13 cellular contexts compared by ENCODE assay signal in genomic region chr13:65913173-65913572, GRCh38.
DNase-seq lines count a peak whose midpoint lies in the region; ATAC-seq, FAIRE-seq and TF ChIP-seq lines count a peak whose summit lies in the region.
"Had no signal": no experiment of that assay in that cellular context is flagged by ENCODE, and none has a peak within 500 bp of the region (broad histone marks: within the 10 kb centered on the region; RNA-seq: fewer than 3 reads in every experiment).

No MANE protein-coding gene starts in this region.

- TF ChIP-seq POLR2A in testis (IDR thresholded peaks at IDR 0.05) = no peak

- no peak for FAIRE-seq in small intestine (lab: Jason Lieb, UNC)

- no peaks in the 10 kb centered on the region for H3K36me3 ChIP-seq in ascending aorta
- no peaks in the 10 kb centered on the region for H3K36me3 ChIP-seq in smooth muscle cell (ENCODE audit: low read depth)
- H3K36me3 ChIP-seq in testis (ENCODE audit: low read depth, missing control alignments) = no peaks in the 10 kb centered on the region
- H3K36me3 ChIP-seq in small intestine (ENCODE audit: control insufficient read depth in 2 of 2, insufficient read depth in 2 of 2, low read length in 2 of 2) = no peaks in the 10 kb centered on the region
- H3K36me3 ChIP-seq: adrenal gland, prostate gland had no signal

- H3F3A ChIP-seq in smooth muscle cell (ENCODE audit: low read depth) = peaks cover 5% of the 10 kb centered on the region

- no peak overlapping the region for H2AFZ ChIP-seq in smooth muscle cell (ENCODE audit: low read depth)

- TF ChIP-seq CTCF in ascending aorta (IDR thresholded peaks at IDR 0.05) = no peak
- TF ChIP-seq CTCF in smooth muscle cell (IDR thresholded peaks at IDR 0.05; ENCODE audit: borderline replicate concordance, insufficient read depth, poor library complexity, severe bottlenecking) = no peak
- TF ChIP-seq CTCF in testis (IDR thresholded peaks at IDR 0.05) = no peak

- H3K27ac ChIP-seq in ascending aorta (peak overlapping the region; percentile 60 to 70), smooth muscle cell (ENCODE audit: low read depth) (peak overlapping the region; percentile 20), testis (no peak overlapping the region), small intestine (ENCODE audit: low read depth in 1 of 2, low read length in 1 of 2) (no peak overlapping the region)
- H3K27ac ChIP-seq: prostate gland had no signal

- no peaks in the 10 kb centered on the region for H3K79me2 ChIP-seq in smooth muscle cell (ENCODE audit: low read depth)

- intact Hi-C loops in ascending aorta (cut with DNase I) (loop anchor here (5.0 to 10.0 kb wide), 2 partner anchors 302 to 1319 kb away; partner anchors contain the start of gene PCDH9), testis (cut with DNase I; ENCODE audit: low total_unique reads) (no loop called here)

- no peaks in the 10 kb centered on the region for H4K20me1 ChIP-seq in smooth muscle cell (ENCODE audit: low read depth)

- peaks cover 0 to 22% of the 10 kb centered on the region in 2 donors for H3K4me1 ChIP-seq in ascending aorta
- no peaks in the 10 kb centered on the region for H3K4me1 ChIP-seq in smooth muscle cell (ENCODE audit: low read depth)
- H3K4me1 ChIP-seq in testis = peaks cover 4% of the 10 kb centered on the region
- H3K4me1 ChIP-seq in small intestine (ENCODE audit: control insufficient read depth in 2 of 2, insufficient read depth in 1 of 2, low read depth in 1 of 2, low read length in 1 of 2) = no peaks in the 10 kb centered on the region
- H3K4me1 ChIP-seq: prostate gland had no signal

- peak overlapping the region; percentile 25 for H3K4me2 ChIP-seq in smooth muscle cell

- peaks cover 0 to 4% of the 10 kb centered on the region in 2 donors for H3K9me3 ChIP-seq in ascending aorta
- H3K9me3 ChIP-seq in smooth muscle cell (replicated peaks; ENCODE audit: low read depth) = peaks cover 2% of the 10 kb centered on the region
- H3K9me3 ChIP-seq in testis = no peaks in the 10 kb centered on the region
- H3K9me3 ChIP-seq in small intestine (ENCODE audit: control insufficient read depth, low read depth) = no peaks in the 10 kb centered on the region
- H3K9me3 ChIP-seq: adrenal gland, prostate gland had no signal

- ATAC-seq in HG02610 (IDR thresholded peaks at IDR 0.05; ENCODE audit: unreplicated experiment) = no peak

- WGBS in smooth muscle cell (ENCODE audit: low lambda C conversion rate) = 25% methylated on average over 2 of the region's 2 CpGs
- 79 to 88% methylated on average over 2 of the region's 2 CpGs for WGBS in testis, 2 donors
- 43 to 52% (median 51%) methylated on average over 2 of the region's 2 CpGs for WGBS in small intestine, 3 donors

- DNase-seq in HPDE6-E6E7 (ENCODE audit: extremely low spot score) (peak; percentile 20), ascending aorta (ENCODE audit: low spot score in 2 of 2) (no peak), glomerular endothelial cell (ENCODE audit: extremely low read depth, low read depth, low spot score) (peak; percentile 89), smooth muscle cell (lab: John Stamatoyannopoulos, UW; ENCODE audit: unreplicated experiment) (no peak), testis (no peak), small intestine (no peak)
- no peak for DNase-seq in stimulated activated CD4-positive, alpha-beta T cell treated with anti-CD3 and anti-CD28 coated beads, Interleukin-4, amount 100 ng/mL, for 4 hours
- DNase-seq: activated CD8-positive, alpha-beta memory T cell treated with anti-CD3 and anti-CD28 coated beads, Interleukin-2, amount 50 U/mL, for 4 hours; NCI-H1694; T1000 had no signal

- H3K9ac ChIP-seq in smooth muscle cell (ENCODE audit: low read depth) = no peak overlapping the region

- H3K4me3 ChIP-seq in ascending aorta (no peak overlapping the region), smooth muscle cell (no peak overlapping the region), testis (no peak overlapping the region), small intestine (ENCODE audit: low read depth in 1 of 2, low read length in 2 of 2) (no peak overlapping the region)
- H3K4me3 ChIP-seq: adrenal gland, prostate gland had no signal

- no peaks in the 10 kb centered on the region for H3K27me3 ChIP-seq in ascending aorta
- no peaks in the 10 kb centered on the region for H3K27me3 ChIP-seq in smooth muscle cell (ENCODE audit: low read depth)
- no peaks in the 10 kb centered on the region for H3K27me3 ChIP-seq in testis
- no peaks in the 10 kb centered on the region for H3K27me3 ChIP-seq in small intestine (ENCODE audit: control insufficient read depth in 2 of 2, insufficient read depth in 2 of 2, low read length in 2 of 2)
- H3K27me3 ChIP-seq: adrenal gland had no signal

Comparison
In these comparisons a context has a peak if more than half of its experiments do, and no peak if none do; other contexts are left out.
1. DNase-seq: peak in HPDE6-E6E7 (single experiment) and glomerular endothelial cell (single experiment); none in ascending aorta (0 of 2), smooth muscle cell (single experiment), testis (single experiment), small intestine (single experiment) and stimulated activated CD4-positive, alpha-beta T cell treated with anti-CD3 and anti-CD28 coated beads, Interleukin-4, amount 100 ng/mL, for 4 hours (0 of 2).
2. H3K27ac ChIP-seq: peak in ascending aorta (2 of 2) and smooth muscle cell (single experiment); none in testis (0 of 2) and small intestine (0 of 2).